9 cellular contexts compared by ENCODE assay signal in genomic region chr7:116128139-116128538, GRCh38.
"Had no signal": no experiment of that assay in that cellular context is flagged by ENCODE, and none has a peak within 500 bp of the region (broad histone marks: within the 10 kb centered on the region; RNA-seq: fewer than 3 reads in every experiment).

No MANE protein-coding gene starts in this region.

- H3K9ac ChIP-seq: GM23248 had no signal

- ATAC-seq: HCT116 had no signal

- H3K4me3 ChIP-seq: GM23248, HAP-1 had no signal

- H3K4me1 ChIP-seq: HAP-1 had no signal

- H3K9me3 ChIP-seq: HAP-1 had no signal

- H3K27ac ChIP-seq: GM23248, HL-60 had no signal

- H2AFZ ChIP-seq: GM23248 had no signal

- DNase-seq: GM23248, GOT3, H7, HFFc6, IMR-90, KBM-7 had no signal

- H3K36me3 ChIP-seq: HAP-1 had no signal
